ENCODE assay signal across 8 cellular contexts in the genomic region with DNA sequence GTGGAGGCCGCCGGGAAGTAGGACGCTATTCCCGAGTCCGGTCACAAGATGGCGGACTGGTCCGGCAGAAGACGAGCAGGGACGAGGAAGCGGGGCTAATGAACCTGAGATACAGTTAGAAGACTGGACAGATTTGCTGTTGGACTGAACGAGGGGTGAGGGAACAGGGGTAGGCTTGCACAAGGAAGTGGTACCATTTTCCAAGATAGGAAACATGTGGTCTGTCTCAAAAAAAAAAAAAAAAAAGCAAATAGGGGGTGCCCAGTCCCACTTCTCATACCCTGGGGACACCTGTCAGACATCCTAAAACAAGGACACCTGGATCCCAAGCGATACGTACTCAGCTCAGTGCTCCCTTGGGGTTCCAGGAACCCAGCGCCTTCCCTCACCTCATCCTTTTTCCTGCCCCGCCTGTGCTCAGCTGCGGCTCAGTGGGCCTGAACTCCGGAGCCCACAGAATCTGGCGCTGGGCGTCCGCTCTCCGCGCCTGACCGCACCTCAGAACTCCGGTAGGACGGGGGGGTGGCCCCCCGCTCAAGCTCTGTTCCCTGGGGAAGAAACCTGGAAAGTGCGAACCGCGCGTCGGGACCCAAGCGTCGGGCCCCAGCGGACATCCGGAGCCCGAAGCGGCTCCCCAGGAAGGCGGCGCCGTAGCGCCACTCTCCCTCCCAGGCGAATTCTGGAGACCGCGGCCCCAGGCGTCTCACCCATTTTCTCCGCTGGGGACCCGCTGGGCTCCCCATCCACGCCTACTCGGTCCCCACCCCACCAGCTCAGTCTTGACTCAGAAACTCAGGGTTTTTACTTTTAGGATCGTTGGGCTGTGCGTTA. TPM values are rescaled to one million over a fixed set of nuclear protein-coding genes. Genes with fewer than 3 reads are reported as not detected.
DNase-seq lines count a peak whose midpoint lies in the region; ATAC-seq and TF ChIP-seq lines count a peak whose summit lies in the region.

A gene with protein sequence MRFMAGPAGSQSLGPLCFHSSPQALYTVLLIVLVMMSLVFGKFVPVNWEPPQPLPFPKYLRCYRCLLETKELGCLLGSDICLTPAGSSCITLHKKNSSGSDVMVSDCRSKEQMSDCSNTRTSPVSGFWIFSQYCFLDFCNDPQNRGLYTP (minus strand): TSS at position 227 of the 831 bp plus-strand sequence. CDS start 694 bp downstream, outside the sequence.

- H3K4me1 ChIP-seq in Peyer's patch (peaks cover 0 to 25% (median 3%) of the 10 kb centered on the region in 4 donors), subcutaneous abdominal adipose tissue (ENCODE audit: control insufficient read depth in 5 of 5, insufficient read depth in 5 of 5, low read length in 5 of 5) (peaks cover 0 to 23% (median 20%) of the 10 kb centered on the region in 5 donors)

- TF ChIP-seq POLR2A in Peyer's patch (IDR thresholded peaks at IDR 0.05) = peak in 1 of 2 donors; percentile 17

- H3K36me3 Mint-ChIP-seq in activated T-helper 2 cell treated with anti-CD3 and anti-CD28 coated beads, Interferon-gamma antibody, Interleukin-2, Interleukin-4, amounts not matched to agents 10 μg/mL and 5 μg/mL and 100 μg/mL, durations not matched to agents 14 hours and 24 hours and 36 hours (ENCODE audit: low read depth) = peaks cover 5% of the 10 kb centered on the region

- H3K27ac ChIP-seq in Peyer's patch = peak within 1 kb of the TSS; percentile 59 to 77 (median 69)
- H3K27ac ChIP-seq in subcutaneous abdominal adipose tissue (ENCODE audit: low read depth, low read length) = peak within 1 kb of the TSS; percentile 49

- peak within 1 kb of the TSS; percentile 41 to 69 (median 60) for H3K4me3 ChIP-seq in Peyer's patch
- H3K4me3 ChIP-seq in fibroblast of mammary gland (ENCODE audit: control insufficient read depth, low read depth, low read length) = peak within 1 kb of the TSS; percentile 38
- peak within 1 kb of the TSS; percentile 65 to 74 (median 69) for H3K4me3 ChIP-seq in subcutaneous abdominal adipose tissue (ENCODE audit: low read depth in 1 of 5, low read length in 5 of 5)

- H3K36me3 ChIP-seq in Peyer's patch (peaks cover 0 to 5% (median 0%) of the 10 kb centered on the region in 3 donors), subcutaneous abdominal adipose tissue (ENCODE audit: control insufficient read depth in 5 of 5, insufficient read depth in 5 of 5, low read length in 5 of 5) (peaks cover 0 to 13% (median 9%) of the 10 kb centered on the region in 5 donors)

- ATAC-seq in HG02759 (IDR thresholded peaks at IDR 0.05; ENCODE audit: unreplicated experiment) = no peak

- peak; percentile 47 to 88 (median 82) for TF ChIP-seq CTCF in Peyer's patch (IDR thresholded peaks at IDR 0.05)
- peak; percentile 72 for TF ChIP-seq CTCF in fibroblast of mammary gland (conservative IDR thresholded peaks at IDR 0.05; ENCODE audit: control insufficient read depth, insufficient read depth, low read depth, low read length)

- DNase-seq in EH (ENCODE audit: low read depth) (peak; percentile 90), KG1 (lab: John Stamatoyannopoulos, UW) (peak; percentile 58), Peyer's patch (peak; percentile 78 to 92 (median 83)), fibroblast of mammary gland (ENCODE audit: low read depth) (peak; percentile 91), myocyte (ENCODE audit: low read depth) (peak; percentile 89)
- peak; percentile 58 for DNase-seq in activated T-helper 2 cell treated with anti-CD3 and anti-CD28 coated beads, Interferon-gamma antibody, Interleukin-2, Interleukin-4, amounts not matched to agents 10 μg/mL and 5 μg/mL and 100 μg/mL, durations not matched to agents 14 hours and 24 hours and 36 hours (ENCODE audit: low spot score)

- H3K9me3 Mint-ChIP-seq in activated T-helper 2 cell treated with anti-CD3 and anti-CD28 coated beads, Interferon-gamma antibody, Interleukin-2, Interleukin-4, amounts not matched to agents 10 μg/mL and 5 μg/mL and 100 μg/mL, durations not matched to agents 14 hours and 24 hours and 36 hours = no peaks in the 10 kb centered on the region

- H3K27ac Mint-ChIP-seq in activated T-helper 2 cell treated with anti-CD3 and anti-CD28 coated beads, Interferon-gamma antibody, Interleukin-2, Interleukin-4, amounts not matched to agents 10 μg/mL and 5 μg/mL and 100 μg/mL, durations not matched to agents 14 hours and 24 hours and 36 hours = peak within 1 kb of the TSS; percentile 64

- no peaks in the 10 kb centered on the region for H3K27me3 Mint-ChIP-seq in activated T-helper 2 cell treated with anti-CD3 and anti-CD28 coated beads, Interferon-gamma antibody, Interleukin-2, Interleukin-4, amounts not matched to agents 10 μg/mL and 5 μg/mL and 100 μg/mL, durations not matched to agents 14 hours and 24 hours and 36 hours (ENCODE audit: low read depth)

- intact Hi-C loops in activated T-helper 2 cell treated with anti-CD3 and anti-CD28 coated beads, Interferon-gamma antibody, Interleukin-2, Interleukin-4, amounts not matched to agents 10 μg/mL and 5 μg/mL and 100 μg/mL, durations not matched to agents 14 hours and 24 hours and 36 hours (cut with micrococcal nuclease) = loop anchor here (1.0 to 10.0 kb wide), 4 partner anchors 58 to 274 kb away; a partner anchor contains a TSS

- peaks cover 21% of the 10 kb centered on the region for H3K4me1 Mint-ChIP-seq in activated T-helper 2 cell treated with anti-CD3 and anti-CD28 coated beads, Interferon-gamma antibody, Interleukin-2, Interleukin-4, amounts not matched to agents 10 μg/mL and 5 μg/mL and 100 μg/mL, durations not matched to agents 14 hours and 24 hours and 36 hours (ENCODE audit: low read depth)

- no peaks in the 10 kb centered on the region for H3K9me3 ChIP-seq in Peyer's patch
- no peaks in the 10 kb centered on the region for H3K9me3 ChIP-seq in subcutaneous abdominal adipose tissue (ENCODE audit: control insufficient read depth in 5 of 5, low read length in 5 of 5)

- peak within 1 kb of the TSS in 4 of 5 donors; percentile 45 to 80 (median 68) for H3K9ac ChIP-seq in subcutaneous abdominal adipose tissue (ENCODE audit: low read length in 5 of 5)

- peak within 1 kb of the TSS; percentile 73 for H3K4me3 Mint-ChIP-seq in activated T-helper 2 cell treated with anti-CD3 and anti-CD28 coated beads, Interferon-gamma antibody, Interleukin-2, Interleukin-4, amounts not matched to agents 10 μg/mL and 5 μg/mL and 100 μg/mL, durations not matched to agents 14 hours and 24 hours and 36 hours (ENCODE audit: low read depth)

- H3K27me3 ChIP-seq in Peyer's patch = no peaks in the 10 kb centered on the region
- H3K27me3 ChIP-seq in subcutaneous abdominal adipose tissue (ENCODE audit: control insufficient read depth in 5 of 5, insufficient read depth in 4 of 5, low read length in 5 of 5) = no peaks in the 10 kb centered on the region

RNA-seq across cellular contexts. Expression of the gene that starts here (rescaled TPM):
- total RNA-seq in Peyer's patch = not detected
- total RNA-seq in activated T-helper 2 cell treated with anti-CD3 and anti-CD28 coated beads, Interferon-gamma antibody, Interleukin-2, Interleukin-4, amounts not matched to agents 10 μg/mL and 5 μg/mL and 100 μg/mL, durations not matched to agents 14 hours and 24 hours and 36 hours = 4.6 and 4.8 TPM in 2 replicates
- 2.7 and 3.4 TPM in 2 replicates for total RNA-seq in myocyte
- 1.8 TPM for polyA plus RNA-seq in myocyte (2012)

Comparison
In these comparisons a context has a peak if more than half of its experiments do, and no peak if none do; other contexts are left out.
1. Peak in DNase-seq, H3K4me3 ChIP-seq and H3K27ac ChIP-seq in Peyer's patch; RNA of the gene not detected or under 1 TPM.